ENCODE assay signal across 7 cellular contexts in the genomic region with DNA sequence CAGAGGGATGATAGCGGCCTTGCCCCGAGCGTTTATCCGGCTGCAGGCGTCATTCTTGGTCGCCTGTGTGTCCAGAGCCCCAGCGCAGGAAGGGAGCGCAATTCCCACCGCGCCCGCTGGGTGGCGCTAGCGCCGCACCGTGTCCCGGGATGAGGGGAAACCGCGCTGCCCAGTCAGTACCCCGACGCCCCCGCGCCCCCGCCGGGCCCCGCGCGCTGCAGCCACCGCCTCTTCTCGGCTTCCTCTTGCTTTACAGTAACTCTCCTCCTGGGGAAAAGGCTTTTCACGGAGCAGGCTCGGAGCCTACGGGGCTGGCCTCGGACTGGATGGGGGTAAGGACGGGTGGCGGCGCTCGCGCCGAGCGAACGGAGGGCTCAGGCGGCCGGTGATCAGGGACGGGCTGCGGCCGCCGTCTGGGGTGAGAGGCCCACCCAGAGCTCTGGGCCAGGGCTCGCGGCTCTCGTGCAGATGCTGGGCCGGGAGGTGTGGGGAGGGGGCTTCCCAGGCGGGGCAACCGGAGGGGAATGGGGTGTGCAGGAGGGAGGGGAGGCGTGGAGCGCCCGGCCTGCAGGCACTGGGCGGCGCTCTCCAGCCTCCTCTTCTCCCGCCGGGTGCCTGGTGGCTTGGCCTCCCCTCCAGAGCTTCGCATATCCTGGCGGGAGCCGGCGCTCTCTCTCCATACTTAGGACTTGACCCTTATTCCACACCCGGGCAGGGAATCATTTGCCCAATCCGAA. TPM values are rescaled to one million over a fixed set of nuclear protein-coding genes. Genes with fewer than 3 reads are reported as not detected.
DNase-seq lines count a peak whose midpoint lies in the region; ATAC-seq, FAIRE-seq and TF ChIP-seq lines count a peak whose summit lies in the region.

No MANE protein-coding gene starts in this region.

- H3K4me1 ChIP-seq in GM12878 (ENCODE audit: control insufficient read depth, insufficient read depth, low read length): peaks cover 7% of the 10 kb centered on the region

- peak overlapping the region; percentile 87 for H3K9ac ChIP-seq in GM12878 (ENCODE audit: control insufficient read depth, insufficient read depth, low read length)

- H2AFZ ChIP-seq in GM12878 (ENCODE audit: control insufficient read depth, low read depth, low read length): peak overlapping the region; percentile 100

- no peak; the same call in 1 of the 2 replicates for TF ChIP-seq POLR2A in GM12878 (IDR thresholded peaks at IDR 0.05; ENCODE audit: low read depth, low read length)

- no peaks in the 10 kb centered on the region for H3K9me3 ChIP-seq in GM12878 (replicated peaks; ENCODE audit: control insufficient read depth, insufficient read depth, low read length)

- BruUV-seq in GM12878 (replicated peaks; lab: Mats Ljungman, UMichigan): TSS peak; percentile 82

- peak; percentile 71 for ATAC-seq in HG02763 (IDR thresholded peaks at IDR 0.05; ENCODE audit: unreplicated experiment)
- ATAC-seq in GM12878: peak; percentile 94
- peak; percentile 92 for ATAC-seq in sciatic nerve

- CTCF ChIA-PET in GM12878 (lab: Yijun Ruan, JAX): interaction anchor here (0.6 to 15.3 kb wide), 64 partner anchors 10 to 833 kb away, joined by 3 to 283 read pairs (median 4); a partner anchor contains a TSS

- peak; percentile 93 for DNase-seq in GM13976 (ENCODE audit: low spot score)
- DNase-seq in NCI-H1105 treated with DMSO at 0.1 percent for 48 hours (lab: John Stamatoyannopoulos, UW): peak; percentile 35
- DNase-seq in T1000 (lab: John Stamatoyannopoulos, UW): peak; percentile 95
- DNase-seq in GM12878 (ENCODE audit: low read depth, low spot score): peak; percentile 52
- DNase-seq in iPS DF 19.7 (ENCODE audit: low read depth, low spot score): peak; percentile 33
- peak; percentile 96 for DNase-seq in sciatic nerve (ENCODE audit: low spot score)

- H3K27ac ChIP-seq in GM12878 (ENCODE audit: control insufficient read depth, insufficient read depth): peak overlapping the region; percentile 82

- intact Hi-C loops in GM12878 (cut with micrococcal nuclease; ENCODE audit: unreplicated experiment) (loop anchor here (1.0 to 10.0 kb wide), 5 partner anchors 66 to 825 kb away; a partner anchor contains a TSS), sciatic nerve (cut with DNase I) (no loop called here)

- POLR2A ChIA-PET in GM12878 (lab: Charles Lee): interaction anchor here (0.8 to 1.9 kb wide), 3 partner anchors 184 to 461 kb away, joined by 3 to 5 read pairs (median 3); no protein-coding TSS in a partner anchor

- H4K20me1 ChIP-seq in GM12878 (ENCODE audit: control insufficient read depth, insufficient read depth): no peaks in the 10 kb centered on the region

- 0 out of 4 replicates have a peak, but pooled peaks cover 0 to 4% of the 10 kb centered on the region in 2 experiments for H3K36me3 ChIP-seq in GM12878 (ENCODE audit: control insufficient read depth in 2 of 2, insufficient read depth in 2 of 2, low read length in 1 of 2)

- TF ChIP-seq RAD21 in GM12878 (IDR thresholded peaks at IDR 0.05; ENCODE audit: insufficient read depth, low read depth, low read length): peak; percentile 77

- TF ChIP-seq EP300 in GM12878 (IDR thresholded peaks at IDR 0.05; ENCODE audit: borderline replicate concordance in 1 of 2, control insufficient read depth in 1 of 2, low read depth in 2 of 2, low read length in 2 of 2): no peak

- peaks cover 1% of the 10 kb centered on the region; the same call in 1 of the 2 replicates for H3K79me2 ChIP-seq in GM12878 (ENCODE audit: control insufficient read depth, insufficient read depth, low read length)

- in situ Hi-C loops in GM13976 (cut with MboI; ENCODE audit: low sequenced_read_pairs, unreplicated experiment) (loop anchor here (25.0 kb wide), 1 partner anchor 820 kb away; a partner anchor contains a TSS), GM12878 (cut with MboI) (loop anchor here (25.0 kb wide), 1 partner anchor 220 kb away; no protein-coding TSS in a partner anchor)

- RAD21 ChIA-PET in GM12878 (lab: Charles Lee; ENCODE audit: unreplicated experiment): interaction anchor here (0.6 to 9.5 kb wide), 24 partner anchors 10 to 1637 kb away, joined by 3 to 200 read pairs (median 5); a partner anchor contains a TSS

- no peak for FAIRE-seq in GM12878 (lab: Jason Lieb, UNC)

- SMC1A ChIA-PET in GM12878 (lab: Charles Lee; ENCODE audit: uncharacterized antibody, unreplicated experiment): interaction anchor here (0.6 to 12.6 kb wide), 22 partner anchors 23 to 460 kb away, joined by 3 to 166 read pairs (median 4); no protein-coding TSS in a partner anchor

- peak overlapping the region; percentile 80 for H3K4me3 ChIP-seq in GM12878

- no peaks in the 10 kb centered on the region for H3K27me3 ChIP-seq in GM12878 (replicated peaks in 1 of 2; ENCODE audit: control insufficient read depth in 2 of 2, insufficient read depth in 2 of 2, low read length in 1 of 2)

- TF ChIP-seq CTCF in GM13976 (IDR thresholded peaks at IDR 0.05; ENCODE audit: borderline replicate concordance, control extremely low read depth, extremely low read depth, insufficient read depth, missing control alignments) (peak; percentile 99), GM12878 (IDR thresholded peaks at IDR 0.05 in 2 of 3, conservative IDR thresholded peaks at IDR 0.05 in 1 of 3; ENCODE audit: control insufficient read depth in 2 of 3, extremely low read depth in 1 of 3, insufficient read depth in 1 of 3, low read depth in 3 of 3, low read length in 3 of 3) (peak; percentile 77 to 90 (median 81))

- under 1% methylated on average over 39 of the region's 66 CpGs for WGBS in GM12878 (ENCODE audit: insufficient coverage, insufficient replicate concordance, low lambda C conversion rate, missing lambda C conversion rate)

- H3K4me2 ChIP-seq in GM12878 (ENCODE audit: control insufficient read depth, insufficient read depth): peak overlapping the region; percentile 82

TF ChIP-seq in GM12878, 131 proteins besides CTCF, POLR2A, EP300 and RAD21 (continues in another document):
- TF ChIP-seq, protein P1, sequence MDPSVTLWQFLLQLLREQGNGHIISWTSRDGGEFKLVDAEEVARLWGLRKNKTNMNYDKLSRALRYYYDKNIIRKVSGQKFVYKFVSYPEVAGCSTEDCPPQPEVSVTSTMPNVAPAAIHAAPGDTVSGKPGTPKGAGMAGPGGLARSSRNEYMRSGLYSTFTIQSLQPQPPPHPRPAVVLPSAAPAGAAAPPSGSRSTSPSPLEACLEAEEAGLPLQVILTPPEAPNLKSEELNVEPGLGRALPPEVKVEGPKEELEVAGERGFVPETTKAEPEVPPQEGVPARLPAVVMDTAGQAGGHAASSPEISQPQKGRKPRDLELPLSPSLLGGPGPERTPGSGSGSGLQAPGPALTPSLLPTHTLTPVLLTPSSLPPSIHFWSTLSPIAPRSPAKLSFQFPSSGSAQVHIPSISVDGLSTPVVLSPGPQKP (IDR thresholded peaks at IDR 0.05; ENCODE audit: low read depth, low read length): no peak

RNA-seq across cellular contexts. Expression of a gene that starts 29.8 kb away (rescaled TPM):
- not detected in 2 replicates for total RNA-seq in GM12878 (2013; cell fraction: nucleolus; rRNA removed)
- total RNA-seq in GM12878 (2014; rRNA removed) (not detected in 2 replicates), GM12878 (2014; rRNA removed; fragmentation: Illumina TruSeq; extraction: Trizol) (not detected in 2 replicates), GM12878 (2021) (not detected in 2 replicates), sciatic nerve (not detected)
- polyA plus RNA-seq in GM12878 (2011; ENCODE audit: low read depth): not detected
- polyA plus RNA-seq in GM12878 (2011; rRNA removed) (not detected in 2 replicates), GM12878 (2014; fragmentation: Illumina TruSeq; extraction: Trizol) (not detected in 2 replicates), GM12878 (2014; fragmentation: Nextera tagmentation; extraction: Ambion mirVana) (not detected), GM12878 (2014; rRNA removed) (not detected in 2 replicates), GM12878 (2016; fragmentation: Nextera tagmentation; extraction: Ambion mirVana) (not detected)
- polyA plus RNA-seq in GM12878 (2011; cell fraction: cytosol; rRNA removed): not detected in 2 replicates
- not detected in 2 replicates for polyA plus RNA-seq in GM12878 (2011; cell fraction: nucleus; rRNA removed)
- not detected in 2 replicates for polyA plus RNA-seq in GM12878 (2012)
- not detected in 2 replicates for polyA minus RNA-seq in GM12878 (2011; rRNA and poly(A)+ RNA removed)
- not detected in 2 replicates for polyA minus RNA-seq in GM12878 (2011; cell fraction: cytosol; rRNA and poly(A)+ RNA removed)
- polyA minus RNA-seq in GM12878 (2011; cell fraction: nucleus; rRNA and poly(A)+ RNA removed): not detected in 2 replicates

RNA-seq across cellular contexts. Expression of a gene that starts 46.0 kb away (rescaled TPM):
- total RNA-seq in GM12878 (2013; cell fraction: nucleolus; rRNA removed): not detected in 2 replicates
- not detected in 2 replicates for total RNA-seq in GM12878 (2014; rRNA removed)
- total RNA-seq in GM12878 (2014; rRNA removed; fragmentation: Illumina TruSeq; extraction: Trizol): not detected in 2 replicates
- not detected in 2 replicates for total RNA-seq in GM12878 (2021)
- not detected for polyA plus RNA-seq in GM12878 (2011; ENCODE audit: low read depth)
- polyA plus RNA-seq in GM12878 (2011; rRNA removed): not detected in 2 replicates
- not detected in 2 replicates for polyA plus RNA-seq in GM12878 (2011; cell fraction: cytosol; rRNA removed)
- 0.15 TPM in 1 of 2 replicates, not detected in the other for polyA plus RNA-seq in GM12878 (2011; cell fraction: nucleus; rRNA removed)
- polyA plus RNA-seq in GM12878 (2012): not detected in 2 replicates
- polyA plus RNA-seq in GM12878 (2014; fragmentation: Illumina TruSeq; extraction: Trizol): not detected in 2 replicates
- not detected for polyA plus RNA-seq in GM12878 (2014; fragmentation: Nextera tagmentation; extraction: Ambion mirVana)
- polyA plus RNA-seq in GM12878 (2014; rRNA removed): not detected in 2 replicates
- polyA plus RNA-seq in GM12878 (2016; fragmentation: Nextera tagmentation; extraction: Ambion mirVana): not detected
- polyA minus RNA-seq in GM12878 (2011; rRNA and poly(A)+ RNA removed): not detected in 2 replicates
- polyA minus RNA-seq in GM12878 (2011; cell fraction: cytosol; rRNA and poly(A)+ RNA removed): not detected in 2 replicates
- polyA minus RNA-seq in GM12878 (2011; cell fraction: nucleus; rRNA and poly(A)+ RNA removed): not detected in 2 replicates
- total RNA-seq in sciatic nerve: 3.2 TPM

Comparison
In these comparisons a context has a peak if more than half of its experiments do, and no peak if none do; other contexts are left out.
1. Peak in every context shown above with its lines: DNase-seq, ATAC-seq, H3K4me3 ChIP-seq and H3K27ac ChIP-seq.
2. DNase-seq: peak in every context shown above with its lines; median percentile 96 in sciatic nerve; 95 in T1000; 93 in GM13976; 52 in GM12878; 35 in NCI-H1105 treated with DMSO at 0.1 percent for 48 hours; 33 in iPS DF 19.7.